In genomic region chr18:59005266-59005665, GRCh38 we compare ENCODE assay signal across 9 cellular contexts.
A peak's percentile ranks its signal among the peaks of the same experiment; 100 is the strongest.
DNase-seq lines count a peak whose midpoint lies in the region; ATAC-seq, FAIRE-seq and TF ChIP-seq lines count a peak whose summit lies in the region.
"Had no signal": no experiment of that assay in that cellular context is flagged by ENCODE, and none has a peak within 500 bp of the region (broad histone marks: within the 10 kb centered on the region; RNA-seq: fewer than 3 reads in every experiment).

No MANE protein-coding gene starts in this region.

- no peaks in the 10 kb centered on the region for H3K9me2 ChIP-seq in hepatocyte (replicated peaks; ENCODE audit: insufficient read depth)

- no peak overlapping the region for H3K27ac Mint-ChIP-seq in activated CD4-positive, alpha-beta T cell treated with anti-CD3 and anti-CD28 coated beads, Interleukin-2, amount 10 ng/mL, durations not matched to agents 7 days and 5 days

- DNase-seq in GM12891 (ENCODE audit: insufficient read length, low spot score) (no peak), amniotic stem cell (lab: John Stamatoyannopoulos, UW) (peak; percentile 47), hepatocyte (ENCODE audit: low spot score) (peak; percentile 38), G401 (ENCODE audit: low spot score) (no peak), NCI-H2196 (lab: John Stamatoyannopoulos, UW; ENCODE audit: unreplicated experiment) (no peak)
- no peak for DNase-seq in activated CD4-positive, alpha-beta T cell treated with anti-CD3 and anti-CD28 coated beads, Interleukin-2, amount 10 ng/mL, durations not matched to agents 7 days and 5 days

- H3K4me1 ChIP-seq in hepatocyte (ENCODE audit: insufficient read depth), result no peaks in the 10 kb centered on the region
- H3K4me1 ChIP-seq in skeletal muscle tissue (ENCODE audit: control insufficient read depth in 3 of 3, insufficient read depth in 3 of 3, low read length in 3 of 3), result peaks cover 16 to 20% (median 17%) of the 10 kb centered on the region in 3 donors

- no peak overlapping the region for H3K4me3 Mint-ChIP-seq in activated CD4-positive, alpha-beta T cell treated with anti-CD3 and anti-CD28 coated beads, Interleukin-2, amount 10 ng/mL, durations not matched to agents 7 days and 5 days

- H4K20me1 ChIP-seq in hepatocyte (ENCODE audit: insufficient read depth, poor library complexity, severe bottlenecking), result no peaks in the 10 kb centered on the region

- no peak overlapping the region for H3K4me2 ChIP-seq in hepatocyte

- WGBS in hepatocyte (ENCODE audit: low lambda C conversion rate, missing lambda C conversion rate), result 62% methylated on average over 3 of the region's 3 CpGs

- H3K27ac ChIP-seq in hepatocyte (no peak overlapping the region), skeletal muscle tissue (ENCODE audit: low read depth, low read length) (peak overlapping the region; percentile 68)

- H3K36me3 ChIP-seq in hepatocyte (replicated peaks; ENCODE audit: insufficient read depth, low read depth) (no peaks in the 10 kb centered on the region), skeletal muscle tissue (ENCODE audit: control insufficient read depth in 3 of 3, insufficient read depth in 3 of 3, low read length in 3 of 3) (no peaks in the 10 kb centered on the region)
- H3K36me3 ChIP-seq: HAP-1 had no signal

- no peak for FAIRE-seq in GM12891 (lab: Jason Lieb, UNC)

- CTCF ChIA-PET in activated CD4-positive, alpha-beta T cell treated with anti-CD3 and anti-CD28 coated beads, Interleukin-2, amount 10 ng/mL, durations not matched to agents 7 days and 5 days (lab: Charles Lee), result interaction anchor here (0.6 kb wide), 1 partner anchor 156 kb away, joined by 3 read pairs; no protein-coding TSS in a partner anchor

- no peak for TF ChIP-seq POLR2A in GM12891 (IDR thresholded peaks at IDR 0.05; ENCODE audit: low read depth, low read length)

- no peaks in the 10 kb centered on the region for H3K79me2 ChIP-seq in hepatocyte

- H3K9ac ChIP-seq in skeletal muscle tissue (ENCODE audit: low read depth in 1 of 3, low read length in 3 of 3), result peak overlapping the region in 1 of 3 donors; percentile 26

- no peak overlapping the region for H2AFZ ChIP-seq in hepatocyte

- H3K36me3 Mint-ChIP-seq in activated CD4-positive, alpha-beta T cell treated with anti-CD3 and anti-CD28 coated beads, Interleukin-2, amount 10 ng/mL, durations not matched to agents 7 days and 5 days (ENCODE audit: low read depth), result no peaks in the 10 kb centered on the region

- no peaks in the 10 kb centered on the region for H3K9me3 ChIP-seq in hepatocyte (ENCODE audit: low read depth)
- no peaks in the 10 kb centered on the region for H3K9me3 ChIP-seq in skeletal muscle tissue (ENCODE audit: control insufficient read depth in 3 of 3, low read length in 3 of 3)

- in situ Hi-C loops in G401 (cut with HindIII; ENCODE audit: low sequenced_read_pairs), result no loop called here

- H3K27me3 ChIP-seq in hepatocyte (no peaks in the 10 kb centered on the region), skeletal muscle tissue (ENCODE audit: control insufficient read depth in 3 of 3, insufficient read depth in 3 of 3, low read length in 3 of 3) (no peaks in the 10 kb centered on the region)

- peaks cover 1% of the 10 kb centered on the region for H3K27me3 Mint-ChIP-seq in activated CD4-positive, alpha-beta T cell treated with anti-CD3 and anti-CD28 coated beads, Interleukin-2, amount 10 ng/mL, durations not matched to agents 7 days and 5 days

- H3K4me3 ChIP-seq in hepatocyte (no peak overlapping the region), skeletal muscle tissue (ENCODE audit: low read length in 3 of 3) (peak overlapping the region in 1 of 3 donors; percentile 15)
- H3K4me3 ChIP-seq: HAP-1 had no signal

- H3K9me3 Mint-ChIP-seq in activated CD4-positive, alpha-beta T cell treated with anti-CD3 and anti-CD28 coated beads, Interleukin-2, amount 10 ng/mL, durations not matched to agents 7 days and 5 days, result no peaks in the 10 kb centered on the region

- no peak for TF ChIP-seq CTCF in hepatocyte (IDR thresholded peaks at IDR 0.05; ENCODE audit: poor library complexity)

- H3K4me1 Mint-ChIP-seq in activated CD4-positive, alpha-beta T cell treated with anti-CD3 and anti-CD28 coated beads, Interleukin-2, amount 10 ng/mL, durations not matched to agents 7 days and 5 days, result no peaks in the 10 kb centered on the region

- POLR2A ChIA-PET in activated CD4-positive, alpha-beta T cell treated with anti-CD3 and anti-CD28 coated beads, Interleukin-2, amount 10 ng/mL, durations not matched to agents 7 days and 5 days (lab: Charles Lee), result no interaction called here

- no peak for ATAC-seq in GM21529 (IDR thresholded peaks at IDR 0.05; ENCODE audit: unreplicated experiment)

TF ChIP-seq in GM12891, 5 proteins besides CTCF, POLR2A, EP300 and RAD21:
- 0 out of 2 replicates have a peak, but pooled peaks have one; percentile 2 for TF ChIP-seq SPI1 (IDR thresholded peaks at IDR 0.05; ENCODE audit: low read depth, low read length)
- no peak for TF ChIP-seq PAX5 (IDR thresholded peaks at IDR 0.05; ENCODE audit: insufficient read depth, low read length, severe bottlenecking)

Comparison
In these comparisons a context has a peak if more than half of its experiments do, and no peak if none do; other contexts are left out.
1. DNase-seq: peak in amniotic stem cell (single experiment) and hepatocyte (single experiment); none in GM12891 (single experiment), G401 (single experiment), activated CD4-positive, alpha-beta T cell treated with anti-CD3 and anti-CD28 coated beads, Interleukin-2, amount 10 ng/mL, durations not matched to agents 7 days and 5 days (single experiment) and NCI-H2196 (single experiment).